ENCODE assay signal across 26 cellular contexts in genomic region chr12:12598864-12599263, GRCh38.
"Had no signal": no experiment of that assay in that cellular context is flagged by ENCODE, and none has a peak within 500 bp of the region (broad histone marks: within the 10 kb centered on the region; RNA-seq: fewer than 3 reads in every experiment).

No MANE protein-coding gene starts in this region.

- H3K27me3 ChIP-seq: left lung, ovary, right atrium auricular region, right lobe of liver, stomach, testis, thyroid gland, uterus had no signal

- H3K4me1 ChIP-seq: left lung, lower lobe of right lung, right atrium auricular region, right lobe of liver, stomach, testis, thyroid gland, uterus had no signal

- H3K9me3 ChIP-seq: left lung, lower lobe of right lung, ovary, right atrium auricular region, right lobe of liver, stomach, testis, thyroid gland, uterus had no signal

- H3K4me2 ChIP-seq: smooth muscle cell had no signal

- H3K27ac ChIP-seq: left lung, lower lobe of right lung, ovary, right atrium auricular region, right lobe of liver, stomach, testis, thyroid gland, uterus had no signal

- H3K36me3 ChIP-seq: left lung, lower lobe of right lung, ovary, right atrium auricular region, right lobe of liver, stomach, thyroid gland, uterus had no signal

- ATAC-seq: left lung; lower lobe of right lung; natural killer cell; right lobe of liver; stimulated activated memory B cell treated with anti-CD40 and anti-IgM and Interleukin-4, amounts not matched to agents 10 μg/mL and 1 μg/mL and 100 μg/mL, for 72 hours had no signal

- FAIRE-seq: islet of Langerhans, kidney had no signal

- H3K4me3 ChIP-seq: left lung, lower lobe of right lung, ovary, right atrium auricular region, right lobe of liver, smooth muscle cell, stomach, testis, thyroid gland, uterus had no signal

- DNase-seq: hypothalamus; immature natural killer cell; kidney; left colon; left lung; lower lobe of right lung; mammary epithelial cell; mesenchymal stem cell; naive B cell; natural killer cell; nephron progenitor cell; ovary; right lobe of liver; stimulated activated CD4-positive, alpha-beta T cell treated with anti-CD3 and anti-CD28 coated beads, Interleukin-1b, Interleukin-23, amount 100 ng/mL, for 48 hours; stimulated activated CD4-positive, alpha-beta T cell treated with anti-CD3 and anti-CD28 coated beads, Interleukin-2, amount 100 ng/mL, for 48 hours; stimulated activated CD4-positive, alpha-beta T cell treated with anti-CD3 and anti-CD28 coated beads, Interleukin-4, amount 100 ng/mL, for 4 hours; stimulated activated CD8-positive, alpha-beta memory T cell treated with anti-CD3 and anti-CD28 coated beads, Interleukin-4, amount 100 ng/mL, for 48 hours; stimulated activated naive CD4-positive, alpha-beta T cell treated with Interleukin-2 at 50 U/mL for 16 hours; stomach; testis; thyroid gland; uterus had no signal
